In the genomic region with DNA sequence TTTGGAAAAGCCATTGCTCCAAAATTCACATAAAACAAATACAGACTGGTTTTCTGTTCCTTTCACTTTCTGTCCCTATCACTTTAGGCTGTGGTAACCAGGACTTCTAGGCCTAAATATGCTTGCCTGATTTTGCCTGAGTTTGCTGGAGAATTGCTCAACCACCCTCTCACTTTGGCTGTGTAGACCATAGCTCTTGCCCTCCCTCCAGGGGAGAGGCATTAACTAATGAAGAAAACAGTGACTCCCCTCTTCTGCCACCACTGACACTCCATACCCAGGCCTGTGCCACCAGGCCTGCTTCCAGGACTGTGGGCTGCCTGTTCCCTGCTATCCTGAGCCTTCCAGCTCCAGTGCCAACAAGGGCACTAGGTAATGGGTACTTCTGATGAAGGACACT, we compare ENCODE assay signal across 9 cellular contexts.
DNase-seq lines count a peak whose midpoint lies in the region; ATAC-seq and TF ChIP-seq lines count a peak whose summit lies in the region.
"Had no signal": no experiment of that assay in that cellular context is flagged by ENCODE, and none has a peak within 500 bp of the region (broad histone marks: within the 10 kb centered on the region; RNA-seq: fewer than 3 reads in every experiment).

No MANE protein-coding gene starts in this region.

- H3K4me3 ChIP-seq in fibroblast of lung (replicated peaks in 1 of 4; ENCODE audit: control extremely low read depth in 1 of 4, insufficient read depth in 1 of 4, low read depth in 3 of 4, low read length in 4 of 4) (no peak overlapping the region), skin epidermis (no peak overlapping the region)

- H3K27ac ChIP-seq in fibroblast of lung (ENCODE audit: insufficient read depth, low read length) (no peak overlapping the region), skin epidermis (peak overlapping the region in 17 of 21 experiments; percentile 30 to 94 (median 79))

- no peak overlapping the region for H3K9ac ChIP-seq in fibroblast of lung (ENCODE audit: insufficient read depth, low read length)

- peak overlapping the region; percentile 44 for H3K27ac Mint-ChIP-seq in HFFc6
- no peak overlapping the region for H3K27ac Mint-ChIP-seq in progenitor cell of endocrine pancreas

- H2AFZ ChIP-seq in fibroblast of lung (ENCODE audit: low read length): peak overlapping the region; percentile 3

- H3K4me1 Mint-ChIP-seq in HFFc6 (ENCODE audit: low read depth): peaks cover 75% of the 10 kb centered on the region
- H3K4me1 Mint-ChIP-seq in progenitor cell of endocrine pancreas (ENCODE audit: low read depth): peaks cover 57% of the 10 kb centered on the region

- ATAC-seq in GM19023 (IDR thresholded peaks at IDR 0.05; ENCODE audit: unreplicated experiment) (no peak), HG02642 (IDR thresholded peaks at IDR 0.05; ENCODE audit: poor library complexity, unreplicated experiment) (no peak), HG03095 (IDR thresholded peaks at IDR 0.05; ENCODE audit: unreplicated experiment) (no peak)

- peak overlapping the region; percentile 16 for H3K4me2 ChIP-seq in fibroblast of lung (ENCODE audit: extremely low read depth, insufficient read depth, low read length)

- no peaks in the 10 kb centered on the region for H3K9me3 ChIP-seq in fibroblast of lung (ENCODE audit: control insufficient read depth, insufficient read depth, low read depth, low read length)

- H3K27me3 ChIP-seq in fibroblast of lung (ENCODE audit: control insufficient read depth, insufficient read depth, low read length): no peaks in the 10 kb centered on the region

- no peak for DNase-seq in HFFc6
- peak; percentile 49 for DNase-seq in SKM-1 treated with dmso at 0.1 percent for 144 hours (lab: John Stamatoyannopoulos, UW; ENCODE audit: unreplicated experiment)
- DNase-seq in fibroblast of lung (ENCODE audit: low read depth in 2 of 2): peak in 1 of 2 donors; percentile 56
- no peak for DNase-seq in progenitor cell of endocrine pancreas (ENCODE audit: low spot score, unreplicated experiment)
- DNase-seq: occipital lobe had no signal

- H4K20me1 ChIP-seq in fibroblast of lung (ENCODE audit: control insufficient read depth, extremely low read depth, insufficient read depth, low read length): no peaks in the 10 kb centered on the region

- TF ChIP-seq CTCF in HFFc6 (IDR thresholded peaks at IDR 0.05) (no peak), fibroblast of lung (conservative IDR thresholded peaks at IDR 0.05 in 1 of 2, IDR thresholded peaks at IDR 0.05 in 1 of 2; ENCODE audit: low read depth in 1 of 2, low read length in 2 of 2) (no peak), progenitor cell of endocrine pancreas (IDR thresholded peaks at IDR 0.05; ENCODE audit: unreplicated experiment) (no peak)

- H3K36me3 Mint-ChIP-seq in HFFc6 (ENCODE audit: low read depth) (no peaks in the 10 kb centered on the region), progenitor cell of endocrine pancreas (ENCODE audit: insufficient read depth) (no peaks in the 10 kb centered on the region)

- H3K4me3 Mint-ChIP-seq in HFFc6 (no peak overlapping the region), progenitor cell of endocrine pancreas (ENCODE audit: low read depth) (no peak overlapping the region)

- H3K4me1 ChIP-seq in fibroblast of lung (ENCODE audit: control insufficient read depth, extremely low read depth, insufficient read depth, low read length): peaks cover 43% of the 10 kb centered on the region

- no peaks in the 10 kb centered on the region for H3K79me2 ChIP-seq in fibroblast of lung (ENCODE audit: control insufficient read depth, insufficient read depth, low read length)

- no peaks in the 10 kb centered on the region for H3K36me3 ChIP-seq in fibroblast of lung (ENCODE audit: control insufficient read depth, insufficient read depth, low read length)

- no peaks in the 10 kb centered on the region for H3K9me3 Mint-ChIP-seq in HFFc6
- H3K9me3 Mint-ChIP-seq in progenitor cell of endocrine pancreas (ENCODE audit: low read depth): no peaks in the 10 kb centered on the region

- H3K27me3 Mint-ChIP-seq in HFFc6 (ENCODE audit: insufficient read depth) (no peaks in the 10 kb centered on the region; the same call in 1 of the 2 replicates), progenitor cell of endocrine pancreas (no peaks in the 10 kb centered on the region)
